29 cellular contexts compared by ENCODE assay signal in genomic region chr2:74486141-74486540, GRCh38. TPM values are rescaled to one million over a fixed set of nuclear protein-coding genes. Genes with fewer than 3 reads are reported as not detected.
A peak's percentile ranks its signal among the peaks of the same experiment; 100 is the strongest.
DNase-seq lines count a peak whose midpoint lies in the region; ATAC-seq, FAIRE-seq and TF ChIP-seq lines count a peak whose summit lies in the region.
"Had no signal": no experiment of that assay in that cellular context is flagged by ENCODE, and none has a peak within 500 bp of the region (broad histone marks: within the 10 kb centered on the region; RNA-seq: fewer than 3 reads in every experiment).

No MANE protein-coding gene starts in this region.

- H3K4me1 Mint-ChIP-seq in HFFc6 (ENCODE audit: low read depth) (peaks cover 44% of the 10 kb centered on the region), astrocyte (ENCODE audit: low read depth, unreplicated experiment) (peaks cover 8% of the 10 kb centered on the region)
- H3K4me1 Mint-ChIP-seq in activated CD4-positive, alpha-beta memory T cell treated with anti-CD3 and anti-CD28 coated beads, Interleukin-2, amount 10 ng/mL, durations not matched to agents 7 days and 5 days = peaks cover 28% of the 10 kb centered on the region

- 60% methylated on average over 2 of the region's 2 CpGs for WGBS in HepG2 (ENCODE audit: low lambda C conversion rate)

- H3K27ac Mint-ChIP-seq in HFFc6 = peak overlapping the region; percentile 45
- H3K27ac Mint-ChIP-seq in astrocyte (ENCODE audit: unreplicated experiment) = no peak overlapping the region
- no peak overlapping the region for H3K27ac Mint-ChIP-seq in activated CD4-positive, alpha-beta memory T cell treated with anti-CD3 and anti-CD28 coated beads, Interleukin-2, amount 10 ng/mL, durations not matched to agents 7 days and 5 days
- H3K27ac Mint-ChIP-seq: CD4-positive, alpha-beta memory T cell; CD4-positive, CD25-positive, alpha-beta regulatory T cell had no signal

- FAIRE-seq in astrocyte (lab: Jason Lieb, UNC) (no peak), HepG2 (lab: Jason Lieb, UNC) (peak; percentile 77)
- FAIRE-seq: A204.1, GM12878, GM12892, GM19239 had no signal

- peaks cover 29% of the 10 kb centered on the region for H3K36me3 Mint-ChIP-seq in HFFc6 (ENCODE audit: low read depth)
- H3K36me3 Mint-ChIP-seq in astrocyte (ENCODE audit: low read depth, unreplicated experiment) = peaks cover 18% of the 10 kb centered on the region
- peaks cover 32% of the 10 kb centered on the region for H3K36me3 Mint-ChIP-seq in activated CD4-positive, alpha-beta memory T cell treated with anti-CD3 and anti-CD28 coated beads, Interleukin-2, amount 10 ng/mL, durations not matched to agents 7 days and 5 days (ENCODE audit: low read depth)

- H3K79me2 ChIP-seq in astrocyte (ENCODE audit: insufficient read depth, low read length) (peaks cover 20% of the 10 kb centered on the region), HepG2 (ENCODE audit: insufficient read depth, low read length) (peaks cover 26% of the 10 kb centered on the region)

- peaks cover 5% of the 10 kb centered on the region for H3K36me3 ChIP-seq in astrocyte (ENCODE audit: insufficient read depth, low read length)
- peaks cover 15 to 17% of the 10 kb centered on the region in 2 experiments for H3K36me3 ChIP-seq in HepG2 (replicated peaks in 1 of 2; ENCODE audit: control insufficient read depth in 1 of 2, insufficient read depth in 2 of 2, low read length in 2 of 2)
- peaks cover 53% of the 10 kb centered on the region for H3K36me3 ChIP-seq in lower lobe of right lung
- H3K36me3 ChIP-seq: BE2C had no signal

- no peak for TF ChIP-seq RAD21 in HepG2 (CRISPR knock-in tag; IDR thresholded peaks at IDR 0.05)

- POLR2A ChIA-PET in HepG2 (lab: Yijun Ruan, JAX) = interaction anchor here (1.1 to 20.6 kb wide), 4 partner anchors 13 to 41 kb away, joined by 3 to 795 read pairs (median 93); partner anchors contain the start of genes AUP1, DQX1, HTRA2 and INO80B
- POLR2A ChIA-PET in activated CD4-positive, alpha-beta memory T cell treated with anti-CD3 and anti-CD28 coated beads, Interleukin-2, amount 10 ng/mL, durations not matched to agents 7 days and 5 days (lab: Charles Lee) = no interaction called here

- H3K4me3 ChIP-seq in astrocyte (ENCODE audit: insufficient read depth, low read depth, low read length) (no peak overlapping the region), HepG2 (replicated peaks in 1 of 3; ENCODE audit: insufficient read depth in 1 of 3, low read depth in 2 of 3, low read length in 3 of 3) (no peak overlapping the region), lower lobe of right lung (no peak overlapping the region)
- H3K4me3 ChIP-seq: BLaER1, GM12878 had no signal

- H2AFZ ChIP-seq in astrocyte (ENCODE audit: low read depth, low read length) (no peak overlapping the region), HepG2 (ENCODE audit: low read length) (no peak overlapping the region)

- H3K27ac ChIP-seq in astrocyte (ENCODE audit: low read depth, low read length) (no peak overlapping the region), HepG2 (ENCODE audit: extremely low read length, insufficient read depth, low read length) (peak overlapping the region; percentile 46), lower lobe of right lung (no peak overlapping the region)
- H3K27ac ChIP-seq: BLaER1 had no signal

- H3K27me3 Mint-ChIP-seq in HFFc6 (ENCODE audit: insufficient read depth) (peaks cover 1% of the 10 kb centered on the region; the same call in 1 of the 2 replicates), astrocyte (ENCODE audit: low read depth, unreplicated experiment) (no peaks in the 10 kb centered on the region)
- H3K27me3 Mint-ChIP-seq in activated CD4-positive, alpha-beta memory T cell treated with anti-CD3 and anti-CD28 coated beads, Interleukin-2, amount 10 ng/mL, durations not matched to agents 7 days and 5 days = no peaks in the 10 kb centered on the region
- H3K27me3 Mint-ChIP-seq: CD4-positive, alpha-beta memory T cell; CD4-positive, CD25-positive, alpha-beta regulatory T cell; CD8-positive, alpha-beta memory T cell had no signal

- H3K4me3 Mint-ChIP-seq in HFFc6 = no peak overlapping the region
- H3K4me3 Mint-ChIP-seq in astrocyte (ENCODE audit: unreplicated experiment) = peak overlapping the region; percentile 21
- no peak overlapping the region for H3K4me3 Mint-ChIP-seq in activated CD4-positive, alpha-beta memory T cell treated with anti-CD3 and anti-CD28 coated beads, Interleukin-2, amount 10 ng/mL, durations not matched to agents 7 days and 5 days
- H3K4me3 Mint-ChIP-seq: CD14-positive monocyte had no signal

- no peak for DNase-seq in HFFc6
- DNase-seq in astrocyte (ENCODE audit: low read depth) = no peak
- peak; percentile 79 for DNase-seq in HepG2 (ENCODE audit: low spot score)
- DNase-seq in lower lobe of right lung = peak; percentile 4
- no peak for DNase-seq in activated CD4-positive, alpha-beta memory T cell treated with anti-CD3 and anti-CD28 coated beads, Interleukin-2, amount 10 ng/mL, durations not matched to agents 7 days and 5 days
- DNase-seq in DMS 273 treated with DMSO at 0.1 percent for 48 hours (lab: John Stamatoyannopoulos, UW) = no peak
- DNase-seq: 8988T; ACHN; BE2C; C1 segment of cervical spinal cord; CD4-positive, alpha-beta memory T cell; CD4-positive, CD25-positive, alpha-beta regulatory T cell; CD8-positive, alpha-beta memory T cell; COR-L47; DMS153; DMS53; DMS79; DND-41; EL; GDM1 had no signal

- no peak overlapping the region for H3K4me2 ChIP-seq in astrocyte (ENCODE audit: low read length)
- no peak overlapping the region for H3K4me2 ChIP-seq in HepG2 (ENCODE audit: low read depth, low read length)
- H3K4me2 ChIP-seq: BLaER1 had no signal

- peak in 1 of 2 experiments; percentile 73; a peak in 1 of 4 replicates for TF ChIP-seq EP300 in HepG2 (IDR thresholded peaks at IDR 0.05; ENCODE audit: low read depth in 2 of 2, low read length in 2 of 2)
- TF ChIP-seq EP300 in HepG2 (CRISPR knock-in tag; IDR thresholded peaks at IDR 0.05; ENCODE audit: borderline replicate concordance) = peak; percentile 41; the same call in 1 of the 2 replicates

- peaks cover 8% of the 10 kb centered on the region for H3K4me1 ChIP-seq in astrocyte (ENCODE audit: insufficient read depth, low read length)
- H3K4me1 ChIP-seq in HepG2 (ENCODE audit: insufficient read depth, low read length) = peaks cover 80% of the 10 kb centered on the region
- peaks cover 21% of the 10 kb centered on the region for H3K4me1 ChIP-seq in lower lobe of right lung
- H3K4me1 ChIP-seq: BE2C had no signal

- TF ChIP-seq POLR2A in HepG2 (IDR thresholded peaks at IDR 0.05; ENCODE audit: insufficient read depth in 1 of 2, low read depth in 2 of 2, low read length in 2 of 2) = no peak

- CTCF ChIA-PET in HepG2 (lab: Yijun Ruan, JAX; ENCODE audit: low intra/inter-chr PET ratio, low total read pairs) = no interaction called here
- CTCF ChIA-PET in activated CD4-positive, alpha-beta memory T cell treated with anti-CD3 and anti-CD28 coated beads, Interleukin-2, amount 10 ng/mL, durations not matched to agents 7 days and 5 days (lab: Charles Lee) = interaction anchor here (2.3 to 8.2 kb wide), 3 partner anchors 44 to 102 kb away, joined by 10 to 107 read pairs (median 90); partner anchors contain the start of genes AUP1 and HTRA2

- H3K27me3 ChIP-seq in astrocyte (ENCODE audit: insufficient read depth, low read length) = no peaks in the 10 kb centered on the region
- no peaks in the 10 kb centered on the region; a peak in 1 of 5 replicates for H3K27me3 ChIP-seq in HepG2 (ENCODE audit: control insufficient read depth in 1 of 2, insufficient read depth in 2 of 2, low read length in 2 of 2)
- no peaks in the 10 kb centered on the region for H3K27me3 ChIP-seq in lower lobe of right lung (ENCODE audit: low read depth)
- H3K27me3 ChIP-seq: BE2C, BLaER1 had no signal

- intact Hi-C loops in HepG2 (cut with micrococcal nuclease; ENCODE audit: unreplicated experiment) (no loop called here), lower lobe of right lung (cut with DNase I) (no loop called here)

- H4K20me1 ChIP-seq in astrocyte (ENCODE audit: insufficient read depth, low read length) (peaks cover 13% of the 10 kb centered on the region), HepG2 (ENCODE audit: insufficient read depth, low read length) (no peaks in the 10 kb centered on the region)

- ATAC-seq in HepG2 = no peak
- ATAC-seq in lower lobe of right lung = no peak
- ATAC-seq in HG03135 (IDR thresholded peaks at IDR 0.05; ENCODE audit: unreplicated experiment) = no peak
- ATAC-seq: GM12878 had no signal

- TF ChIP-seq CTCF in HFFc6 (IDR thresholded peaks at IDR 0.05) (no peak), astrocyte (IDR thresholded peaks at IDR 0.05; ENCODE audit: insufficient read depth, low read depth, low read length) (no peak), HepG2 (CRISPR knock-in tag; IDR thresholded peaks at IDR 0.05) (no peak), lower lobe of right lung (IDR thresholded peaks at IDR 0.05) (no peak)

- in situ Hi-C loops in HepG2 (cut with HindIII; ENCODE audit: extremely low pct_ligation_motif_present, low pct_unique_long_range_greater_than_20kb) = no loop called here

- H3K9me3 Mint-ChIP-seq in HFFc6 = no peaks in the 10 kb centered on the region
- H3K9me3 Mint-ChIP-seq in astrocyte (ENCODE audit: unreplicated experiment) = no peaks in the 10 kb centered on the region
- H3K9me3 Mint-ChIP-seq in activated CD4-positive, alpha-beta memory T cell treated with anti-CD3 and anti-CD28 coated beads, Interleukin-2, amount 10 ng/mL, durations not matched to agents 7 days and 5 days = no peaks in the 10 kb centered on the region
- H3K9me3 Mint-ChIP-seq: CD14-positive monocyte; CD4-positive, alpha-beta memory T cell; CD8-positive, alpha-beta memory T cell had no signal

- no peaks in the 10 kb centered on the region for H3K9me3 ChIP-seq in astrocyte (ENCODE audit: insufficient read depth, low read depth, low read length)
- H3K9me3 ChIP-seq in HepG2 (ENCODE audit: low read length) = no peaks in the 10 kb centered on the region
- H3K9me3 ChIP-seq in lower lobe of right lung = no peaks in the 10 kb centered on the region
- H3K9me3 ChIP-seq: BE2C, BLaER1 had no signal

- BruUV-seq in HepG2 (replicated peaks; lab: Mats Ljungman, UMichigan) = no TSS peak

- H3K9ac ChIP-seq in astrocyte (ENCODE audit: low read length) = no peak overlapping the region
- no peak overlapping the region for H3K9ac ChIP-seq in HepG2 (ENCODE audit: insufficient read depth, low read depth, low read length)
- H3K9ac ChIP-seq: BLaER1 had no signal

RNA-seq across cellular contexts. Expression of gene TTC31, which starts 3.3 kb away (rescaled TPM):
- total RNA-seq in HFFc6 (2021; fragmentation: NEBNext Ultra II Directional; extraction: Animal tissue kit (Norgen Biotek cat#: 25700)) = 10 to 100 TPM; 14.3 to 17.4 (median 16.7) TPM
- total RNA-seq in astrocyte (12.0 and 14.1 TPM in 2 replicates), HepG2 (2016; rRNA removed; fragmentation: Illumina TruSeq; extraction: Trizol) (21.1 and 28.3 TPM in 2 replicates), lower lobe of right lung (23.0 TPM)
- 2.7 and 3.0 TPM in 2 replicates for total RNA-seq in HepG2 (2016; cell fraction: cytosol; rRNA removed; fragmentation: Illumina TruSeq; extraction: Trizol; ENCODE audit: low read depth)
- total RNA-seq in HepG2 (2016; cell fraction: insoluble cytoplasmic fraction; rRNA removed; fragmentation: Illumina TruSeq; extraction: Trizol) = 18.2 and 28.7 TPM in 2 replicates
- 6.9 and 8.2 TPM in 2 replicates for total RNA-seq in HepG2 (2016; cell fraction: membrane; rRNA removed; fragmentation: Illumina TruSeq; extraction: Trizol)
- total RNA-seq in HepG2 (2016; cell fraction: nucleus; rRNA removed; fragmentation: Illumina TruSeq; extraction: Trizol) = 47.8 and 48.1 TPM in 2 replicates
- 39.5 and 43.4 TPM in 2 replicates for polyA plus RNA-seq in HepG2 (2011; rRNA removed)
- polyA plus RNA-seq in HepG2 (2011; cell fraction: cytosol; rRNA removed) = 21.8 and 24.0 TPM in 2 replicates
- 180 and 208 TPM in 2 replicates for polyA plus RNA-seq in HepG2 (2011; cell fraction: nucleus; rRNA removed)
- polyA plus RNA-seq in HepG2 (2012) = 20.8 and 30.1 TPM in 2 replicates
- 2.3 and 2.7 TPM in 2 replicates for polyA plus RNA-seq in HepG2 (2016; cell fraction: cytosol; fragmentation: Illumina TruSeq; extraction: Trizol; ENCODE audit: low read depth)
- polyA plus RNA-seq in HepG2 (2016; cell fraction: insoluble cytoplasmic fraction; fragmentation: Illumina TruSeq; extraction: Trizol; ENCODE audit: low read depth) = 21.6 and 25.6 TPM in 2 replicates
- 5.9 and 6.6 TPM in 2 replicates for polyA plus RNA-seq in HepG2 (2016; cell fraction: membrane; fragmentation: Illumina TruSeq; extraction: Trizol; ENCODE audit: low read depth)
- 99.0 and 111 TPM in 2 replicates for polyA plus RNA-seq in HepG2 (2016; cell fraction: nucleus; fragmentation: Illumina TruSeq; extraction: Trizol; ENCODE audit: insufficient read depth, low read depth)
- polyA minus RNA-seq in HepG2 (2011; rRNA and poly(A)+ RNA removed; ENCODE audit: low replicate concordance) = 35.9 and 48.7 TPM in 2 replicates
- polyA minus RNA-seq in HepG2 (2011; cell fraction: cytosol; rRNA and poly(A)+ RNA removed) = 11.7 and 13.3 TPM in 2 replicates
- polyA minus RNA-seq in HepG2 (2011; cell fraction: nucleus; rRNA and poly(A)+ RNA removed) = 72.2 and 74.9 TPM in 2 replicates
- 10 to 100 TPM; 42.3 to 42.9 TPM for total RNA-seq in activated CD4-positive, alpha-beta memory T cell treated with anti-CD3 and anti-CD28 coated beads, Interleukin-2, amount 10 ng/mL, durations not matched to agents 7 days and 5 days

RNA-seq across cellular contexts. Expression of gene CCDC142, which starts 3.3 kb away (rescaled TPM):
- 10 to 100 TPM in 4 of 6 experiments, 1 to 10 TPM in 2; 8.5 to 11.1 (median 10.2) TPM for total RNA-seq in HFFc6 (2021; fragmentation: NEBNext Ultra II Directional; extraction: Animal tissue kit (Norgen Biotek cat#: 25700))
- total RNA-seq in astrocyte = 10.6 and 11.2 TPM in 2 replicates
- 8.8 and 30.4 TPM in 2 replicates for total RNA-seq in HepG2 (2016; rRNA removed; fragmentation: Illumina TruSeq; extraction: Trizol)
- 4.8 and 4.9 TPM in 2 replicates for total RNA-seq in HepG2 (2016; cell fraction: cytosol; rRNA removed; fragmentation: Illumina TruSeq; extraction: Trizol; ENCODE audit: low read depth)
- total RNA-seq in HepG2 (2016; cell fraction: insoluble cytoplasmic fraction; rRNA removed; fragmentation: Illumina TruSeq; extraction: Trizol) = 8.0 and 25.5 TPM in 2 replicates
- 6.2 and 6.3 TPM in 2 replicates for total RNA-seq in HepG2 (2016; cell fraction: membrane; rRNA removed; fragmentation: Illumina TruSeq; extraction: Trizol)
- 51.7 and 65.9 TPM in 2 replicates for total RNA-seq in HepG2 (2016; cell fraction: nucleus; rRNA removed; fragmentation: Illumina TruSeq; extraction: Trizol)
- 14.7 and 17.7 TPM in 2 replicates for polyA plus RNA-seq in HepG2 (2011; rRNA removed)
- 5.1 and 6.3 TPM in 2 replicates for polyA plus RNA-seq in HepG2 (2011; cell fraction: cytosol; rRNA removed)
- polyA plus RNA-seq in HepG2 (2011; cell fraction: nucleus; rRNA removed) = 51.7 and 56.4 TPM in 2 replicates
- 5.2 and 6.8 TPM in 2 replicates for polyA plus RNA-seq in HepG2 (2012)
- 0.66 and 0.67 TPM in 2 replicates for polyA plus RNA-seq in HepG2 (2016; cell fraction: cytosol; fragmentation: Illumina TruSeq; extraction: Trizol; ENCODE audit: low read depth)
- polyA plus RNA-seq in HepG2 (2016; cell fraction: insoluble cytoplasmic fraction; fragmentation: Illumina TruSeq; extraction: Trizol; ENCODE audit: low read depth) = 4.3 and 5.0 TPM in 2 replicates
- 1.4 and 2.5 TPM in 2 replicates for polyA plus RNA-seq in HepG2 (2016; cell fraction: membrane; fragmentation: Illumina TruSeq; extraction: Trizol; ENCODE audit: low read depth)
- 76.5 and 76.7 TPM in 2 replicates for polyA plus RNA-seq in HepG2 (2016; cell fraction: nucleus; fragmentation: Illumina TruSeq; extraction: Trizol; ENCODE audit: insufficient read depth, low read depth)
- 64.4 and 82.1 TPM in 2 replicates for polyA minus RNA-seq in HepG2 (2011; rRNA and poly(A)+ RNA removed; ENCODE audit: low replicate concordance)
- polyA minus RNA-seq in HepG2 (2011; cell fraction: cytosol; rRNA and poly(A)+ RNA removed) = 5.7 and 6.4 TPM in 2 replicates
- polyA minus RNA-seq in HepG2 (2011; cell fraction: nucleus; rRNA and poly(A)+ RNA removed) = 87.2 and 94.1 TPM in 2 replicates
- total RNA-seq in lower lobe of right lung = 20.2 TPM
- 10 to 100 TPM; 20.9 to 25.0 TPM for total RNA-seq in activated CD4-positive, alpha-beta memory T cell treated with anti-CD3 and anti-CD28 coated beads, Interleukin-2, amount 10 ng/mL, durations not matched to agents 7 days and 5 days

RNA-seq across cellular contexts. Expression of gene LBX2, which starts 13.3 kb away (rescaled TPM):
- total RNA-seq in HFFc6 (2021; fragmentation: NEBNext Ultra II Directional; extraction: Animal tissue kit (Norgen Biotek cat#: 25700)) = 1 to 10 TPM in 3 of 6 experiments, under 1 TPM in 3; 0.21 to 1.8 (median 1.2) TPM
- total RNA-seq in astrocyte = 0.89 and 1.0 TPM in 2 replicates
- 4.0 and 8.1 TPM in 2 replicates for total RNA-seq in HepG2 (2016; rRNA removed; fragmentation: Illumina TruSeq; extraction: Trizol)
- 1.6 and 4.3 TPM in 2 replicates for total RNA-seq in HepG2 (2016; cell fraction: cytosol; rRNA removed; fragmentation: Illumina TruSeq; extraction: Trizol; ENCODE audit: low read depth)
- 7.3 and 8.7 TPM in 2 replicates for total RNA-seq in HepG2 (2016; cell fraction: insoluble cytoplasmic fraction; rRNA removed; fragmentation: Illumina TruSeq; extraction: Trizol)
- total RNA-seq in HepG2 (2016; cell fraction: membrane; rRNA removed; fragmentation: Illumina TruSeq; extraction: Trizol) = 2.9 and 6.9 TPM in 2 replicates
- 6.7 and 10.5 TPM in 2 replicates for total RNA-seq in HepG2 (2016; cell fraction: nucleus; rRNA removed; fragmentation: Illumina TruSeq; extraction: Trizol)
- 6.4 and 7.3 TPM in 2 replicates for polyA plus RNA-seq in HepG2 (2011; rRNA removed)
- 5.1 and 7.2 TPM in 2 replicates for polyA plus RNA-seq in HepG2 (2011; cell fraction: cytosol; rRNA removed)
- polyA plus RNA-seq in HepG2 (2011; cell fraction: nucleus; rRNA removed) = 43.6 and 46.5 TPM in 2 replicates
- 7.8 and 8.2 TPM in 2 replicates for polyA plus RNA-seq in HepG2 (2012)
- 3.0 and 3.5 TPM in 2 replicates for polyA plus RNA-seq in HepG2 (2016; cell fraction: cytosol; fragmentation: Illumina TruSeq; extraction: Trizol; ENCODE audit: low read depth)
- polyA plus RNA-seq in HepG2 (2016; cell fraction: insoluble cytoplasmic fraction; fragmentation: Illumina TruSeq; extraction: Trizol; ENCODE audit: low read depth) = 8.9 and 9.5 TPM in 2 replicates
- polyA plus RNA-seq in HepG2 (2016; cell fraction: membrane; fragmentation: Illumina TruSeq; extraction: Trizol; ENCODE audit: low read depth) = 4.3 and 5.5 TPM in 2 replicates
- polyA plus RNA-seq in HepG2 (2016; cell fraction: nucleus; fragmentation: Illumina TruSeq; extraction: Trizol; ENCODE audit: insufficient read depth, low read depth) = 14.4 and 14.6 TPM in 2 replicates
- polyA minus RNA-seq in HepG2 (2011; rRNA and poly(A)+ RNA removed; ENCODE audit: low replicate concordance) = 0.14 and 7.2 TPM in 2 replicates
- polyA minus RNA-seq in HepG2 (2011; cell fraction: cytosol; rRNA and poly(A)+ RNA removed) = 3.6 TPM in 2 replicates
- polyA minus RNA-seq in HepG2 (2011; cell fraction: nucleus; rRNA and poly(A)+ RNA removed) = 9.8 and 12.1 TPM in 2 replicates
- 1.5 TPM for total RNA-seq in lower lobe of right lung
- 1 to 10 TPM; 1.2 to 1.8 TPM for total RNA-seq in activated CD4-positive, alpha-beta memory T cell treated with anti-CD3 and anti-CD28 coated beads, Interleukin-2, amount 10 ng/mL, durations not matched to agents 7 days and 5 days
- total RNA-seq: A673; CD4-positive, CD25-positive, alpha-beta regulatory T cell; G401 had no signal
- polyA plus RNA-seq: CD8-positive, alpha-beta memory T cell had no signal

RNA-seq across cellular contexts. Expression of gene MRPL53, which starts 13.7 kb away (rescaled TPM):
- total RNA-seq in HFFc6 (2021; fragmentation: NEBNext Ultra II Directional; extraction: Animal tissue kit (Norgen Biotek cat#: 25700)) = 100 to 1,000 TPM in 2 of 6 experiments, 10 to 100 TPM in 4; 74.5 to 120 (median 97.7) TPM
- total RNA-seq in astrocyte (48.0 and 50.6 TPM in 2 replicates), HepG2 (2016; rRNA removed; fragmentation: Illumina TruSeq; extraction: Trizol) (51.9 and 53.8 TPM in 2 replicates), lower lobe of right lung (81.3 TPM)
- 42.4 and 54.6 TPM in 2 replicates for total RNA-seq in HepG2 (2016; cell fraction: cytosol; rRNA removed; fragmentation: Illumina TruSeq; extraction: Trizol; ENCODE audit: low read depth)
- 58.8 and 59.3 TPM in 2 replicates for total RNA-seq in HepG2 (2016; cell fraction: insoluble cytoplasmic fraction; rRNA removed; fragmentation: Illumina TruSeq; extraction: Trizol)
- total RNA-seq in HepG2 (2016; cell fraction: membrane; rRNA removed; fragmentation: Illumina TruSeq; extraction: Trizol) = 53.4 and 65.7 TPM in 2 replicates
- total RNA-seq in HepG2 (2016; cell fraction: nucleus; rRNA removed; fragmentation: Illumina TruSeq; extraction: Trizol) = 30.0 and 33.7 TPM in 2 replicates
- 28.8 and 34.3 TPM in 2 replicates for polyA plus RNA-seq in HepG2 (2011; rRNA removed)
- polyA plus RNA-seq in HepG2 (2011; cell fraction: cytosol; rRNA removed) = 30.0 and 63.3 TPM in 2 replicates
- polyA plus RNA-seq in HepG2 (2011; cell fraction: nucleus; rRNA removed) = 49.3 and 53.8 TPM in 2 replicates
- polyA plus RNA-seq in HepG2 (2012) = 32.0 and 44.9 TPM in 2 replicates
- polyA plus RNA-seq in HepG2 (2016; cell fraction: cytosol; fragmentation: Illumina TruSeq; extraction: Trizol; ENCODE audit: low read depth) = 37.9 and 43.7 TPM in 2 replicates
- polyA plus RNA-seq in HepG2 (2016; cell fraction: insoluble cytoplasmic fraction; fragmentation: Illumina TruSeq; extraction: Trizol; ENCODE audit: low read depth) = 43.6 and 45.0 TPM in 2 replicates
- 39.5 and 42.8 TPM in 2 replicates for polyA plus RNA-seq in HepG2 (2016; cell fraction: membrane; fragmentation: Illumina TruSeq; extraction: Trizol; ENCODE audit: low read depth)
- 61.4 and 66.8 TPM in 2 replicates for polyA plus RNA-seq in HepG2 (2016; cell fraction: nucleus; fragmentation: Illumina TruSeq; extraction: Trizol; ENCODE audit: insufficient read depth, low read depth)
- polyA minus RNA-seq in HepG2 (2011; rRNA and poly(A)+ RNA removed; ENCODE audit: low replicate concordance) = 38.1 and 38.8 TPM in 2 replicates
- polyA minus RNA-seq in HepG2 (2011; cell fraction: cytosol; rRNA and poly(A)+ RNA removed) = 13.6 and 15.1 TPM in 2 replicates
- polyA minus RNA-seq in HepG2 (2011; cell fraction: nucleus; rRNA and poly(A)+ RNA removed) = 18.9 and 23.0 TPM in 2 replicates
- 100 to 1,000 TPM; 115 to 126 TPM for total RNA-seq in activated CD4-positive, alpha-beta memory T cell treated with anti-CD3 and anti-CD28 coated beads, Interleukin-2, amount 10 ng/mL, durations not matched to agents 7 days and 5 days

RNA-seq across cellular contexts. Expression of gene MOGS, which starts 21.0 kb away (rescaled TPM):
- 10 to 100 TPM; 51.4 to 68.9 (median 62.5) TPM for total RNA-seq in HFFc6 (2021; fragmentation: NEBNext Ultra II Directional; extraction: Animal tissue kit (Norgen Biotek cat#: 25700))
- total RNA-seq in astrocyte = 84.4 and 101 TPM in 2 replicates
- 30.1 and 95.2 TPM in 2 replicates for total RNA-seq in HepG2 (2016; rRNA removed; fragmentation: Illumina TruSeq; extraction: Trizol)
- total RNA-seq in HepG2 (2016; cell fraction: cytosol; rRNA removed; fragmentation: Illumina TruSeq; extraction: Trizol; ENCODE audit: low read depth) = 8.8 and 11.5 TPM in 2 replicates
- total RNA-seq in HepG2 (2016; cell fraction: insoluble cytoplasmic fraction; rRNA removed; fragmentation: Illumina TruSeq; extraction: Trizol) = 26.3 and 96.7 TPM in 2 replicates
- total RNA-seq in HepG2 (2016; cell fraction: membrane; rRNA removed; fragmentation: Illumina TruSeq; extraction: Trizol) = 21.6 and 24.7 TPM in 2 replicates
- total RNA-seq in HepG2 (2016; cell fraction: nucleus; rRNA removed; fragmentation: Illumina TruSeq; extraction: Trizol) = 74.9 and 89.3 TPM in 2 replicates
- polyA plus RNA-seq in HepG2 (2011; rRNA removed) = 117 and 124 TPM in 2 replicates
- 82.7 and 107 TPM in 2 replicates for polyA plus RNA-seq in HepG2 (2011; cell fraction: cytosol; rRNA removed)
- 164 and 187 TPM in 2 replicates for polyA plus RNA-seq in HepG2 (2011; cell fraction: nucleus; rRNA removed)
- polyA plus RNA-seq in HepG2 (2012) = 66.6 and 78.0 TPM in 2 replicates
- polyA plus RNA-seq in HepG2 (2016; cell fraction: cytosol; fragmentation: Illumina TruSeq; extraction: Trizol; ENCODE audit: low read depth) = 7.9 TPM in 2 replicates
- polyA plus RNA-seq in HepG2 (2016; cell fraction: insoluble cytoplasmic fraction; fragmentation: Illumina TruSeq; extraction: Trizol; ENCODE audit: low read depth) = 21.4 and 26.1 TPM in 2 replicates
- polyA plus RNA-seq in HepG2 (2016; cell fraction: membrane; fragmentation: Illumina TruSeq; extraction: Trizol; ENCODE audit: low read depth) = 12.9 and 13.0 TPM in 2 replicates
- polyA plus RNA-seq in HepG2 (2016; cell fraction: nucleus; fragmentation: Illumina TruSeq; extraction: Trizol; ENCODE audit: insufficient read depth, low read depth) = 132 and 137 TPM in 2 replicates
- polyA minus RNA-seq in HepG2 (2011; rRNA and poly(A)+ RNA removed; ENCODE audit: low replicate concordance) = 89.6 and 182 TPM in 2 replicates
- polyA minus RNA-seq in HepG2 (2011; cell fraction: cytosol; rRNA and poly(A)+ RNA removed) = 63.1 and 75.1 TPM in 2 replicates
- 28.6 and 30.3 TPM in 2 replicates for polyA minus RNA-seq in HepG2 (2011; cell fraction: nucleus; rRNA and poly(A)+ RNA removed)
- total RNA-seq in lower lobe of right lung = 50.9 TPM
- total RNA-seq in activated CD4-positive, alpha-beta memory T cell treated with anti-CD3 and anti-CD28 coated beads, Interleukin-2, amount 10 ng/mL, durations not matched to agents 7 days and 5 days = 10 to 100 TPM; 70.3 to 73.1 TPM

Comparison
In these comparisons a context has a peak if more than half of its experiments do, and no peak if none do; other contexts are left out.
1. DNase-seq: peak in HepG2 (single experiment) and lower lobe of right lung (single experiment); none in HFFc6 (single experiment), astrocyte (single experiment), activated CD4-positive, alpha-beta memory T cell treated with anti-CD3 and anti-CD28 coated beads, Interleukin-2, amount 10 ng/mL, durations not matched to agents 7 days and 5 days (single experiment) and DMS 273 treated with DMSO at 0.1 percent for 48 hours (single experiment).